8 cellular contexts compared by ENCODE assay signal in genomic region chr20:34874094-34874654, GRCh38. TPM values are rescaled to one million over a fixed set of nuclear protein-coding genes. Genes with fewer than 3 reads are reported as not detected.
DNase-seq lines count a peak whose midpoint lies in the region; ATAC-seq, FAIRE-seq and TF ChIP-seq lines count a peak whose summit lies in the region.

No MANE protein-coding gene starts in this region.

- no peak overlapping the region for H3K4me3 ChIP-seq in GM12875 (ENCODE audit: low read depth, low read length)
- H3K4me3 ChIP-seq in K562 = no peak overlapping the region

- POLR2A ChIA-PET in K562 (lab: Yijun Ruan, JAX) = interaction anchor here (0.6 to 1.0 kb wide), 5 partner anchors 12 to 412 kb away, joined by 3 to 4 read pairs (median 3); no protein-coding TSS in a partner anchor

- ATAC-seq in K562 (peak; percentile 57), GM19452 (IDR thresholded peaks at IDR 0.05; ENCODE audit: unreplicated experiment) (no peak), GM18498 (IDR thresholded peaks at IDR 0.05; ENCODE audit: unreplicated experiment) (no peak)

- no TSS peak for BruUV-seq in K562 (replicated peaks; lab: Mats Ljungman, UMichigan)

- H3K9me3 ChIP-seq in K562 (replicated peaks; ENCODE audit: control insufficient read depth, insufficient read depth, low read depth, low read length) = no peaks in the 10 kb centered on the region

- TF ChIP-seq EP300 in K562 (IDR thresholded peaks at IDR 0.05; ENCODE audit: low read length) = no peak

- in situ Hi-C loops in K562 (cut with MboI) = loop anchor here (5.0 kb wide), 1 partner anchor 83 kb away; the partner anchor contains the start of genes GSS and MYH7B

- peak; percentile 79 for TF ChIP-seq CTCF in GM12875 (IDR thresholded peaks at IDR 0.05; ENCODE audit: borderline replicate concordance, insufficient read depth, low read depth, low read length)
- peak; percentile 88 to 95 (median 92) for TF ChIP-seq CTCF in K562 (IDR thresholded peaks at IDR 0.05 in 2 of 3, conservative IDR thresholded peaks at IDR 0.05 in 1 of 3; ENCODE audit: insufficient read depth in 2 of 3, low read depth in 1 of 3, low read length in 3 of 3)

- peak overlapping the region; percentile 5 for H2AFZ ChIP-seq in K562 (ENCODE audit: low read depth, low read length)

- H3K36me3 ChIP-seq in K562 (ENCODE audit: control insufficient read depth, insufficient read depth, low read length) = peaks cover 7% of the 10 kb centered on the region; the same call in 2 of the 3 replicates

- H3K79me2 ChIP-seq in K562 (ENCODE audit: control insufficient read depth, insufficient read depth, low read length) = peaks cover 39% of the 10 kb centered on the region

- TF ChIP-seq POLR2A in K562 (conservative IDR thresholded peaks at IDR 0.05) = no peak

- TF ChIP-seq RAD21 in K562 (CRISPR knock-in tag; conservative IDR thresholded peaks at IDR 0.05 in 1 of 2, IDR thresholded peaks at IDR 0.05 in 1 of 2) = peak; percentile 91 to 97

- H4K20me1 ChIP-seq in K562 (replicated peaks; ENCODE audit: control insufficient read depth, insufficient read depth, low read length) = no peaks in the 10 kb centered on the region

- CTCF ChIA-PET in K562 (lab: Yijun Ruan, JAX; ENCODE audit: low intra/inter-chr PET ratio) = interaction anchor here (0.8 to 1.3 kb wide), 5 partner anchors 81 to 433 kb away, joined by 3 to 5 read pairs (median 4); partner anchors contain the start of genes GSS and MYH7B

- no peaks in the 10 kb centered on the region; a peak in 1 of 5 replicates for H3K27me3 ChIP-seq in K562 (ENCODE audit: control insufficient read depth in 2 of 2, insufficient read depth in 2 of 2, low read length in 2 of 2)

- H3K27ac ChIP-seq in K562 (ENCODE audit: extremely low read depth, low read depth, low read length) = peak overlapping the region; percentile 34; the same call in 1 of the 3 replicates

- FAIRE-seq in K562 (lab: Jason Lieb, UNC) = peak; percentile 95

- H3K4me1 ChIP-seq in K562 (replicated peaks in 1 of 2; ENCODE audit: control insufficient read depth in 2 of 2, insufficient read depth in 2 of 2, low read length in 2 of 2) = peaks cover 38 to 43% of the 10 kb centered on the region in 2 experiments; a peak in 4 of 5 replicates

- 0% methylated on average over 2 of the region's 2 CpGs for WGBS in K562 (ENCODE audit: insufficient coverage, low coverage, missing lambda C conversion rate)

- no peaks in the 10 kb centered on the region for H3K9me1 ChIP-seq in K562 (ENCODE audit: control insufficient read depth, insufficient read depth, low read length)

- peak overlapping the region in 1 of 2 experiments; percentile 65; a peak in 1 of 4 replicates for H3K9ac ChIP-seq in K562 (ENCODE audit: insufficient read depth in 1 of 2, low read depth in 2 of 2, low read length in 2 of 2)

- H3K4me2 ChIP-seq in K562 (ENCODE audit: insufficient read depth, low read length) = no peak overlapping the region

- peak; percentile 31 to 34 for DNase-seq in NCI-H187 (lab: John Stamatoyannopoulos, UW)
- peak; percentile 24 for DNase-seq in T follicular helper cell (ENCODE audit: low read depth)
- peak; percentile 53 to 88 (median 68) for DNase-seq in K562 (ENCODE audit: extremely low read depth in 1 of 4, low spot score in 3 of 4)
- peak in 43 of 51 donors; percentile 8 to 83 (median 51) for DNase-seq in hypothalamus (lab: John Stamatoyannopoulos, UW)
- peak; percentile 75 for DNase-seq in retina

- intact Hi-C loops in K562 (cut with micrococcal nuclease) = loop anchor here (1.0 to 10.0 kb wide), 5 partner anchors 81 to 391 kb away; partner anchors contain the start of genes EDEM2, GSS, MYH7B and TRPC4AP

TF ChIP-seq in K562, 482 proteins besides CTCF, POLR2A, EP300 and RAD21 (continues in another document):
- TF ChIP-seq RBM22 (IDR thresholded peaks at IDR 0.05; ENCODE audit: low read depth, low read length, poor library complexity, severe bottlenecking) = no peak
- no peak for TF ChIP-seq SRSF9 (IDR thresholded peaks at IDR 0.05; ENCODE audit: borderline replicate concordance, low read depth, low read length)
- no peak for TF ChIP-seq ZNF764 (CRISPR knock-in tag; IDR thresholded peaks at IDR 0.05; ENCODE audit: low read depth)
- 0 out of 2 replicates have a peak, but pooled peaks have one; percentile 8 for TF ChIP-seq TEAD2 (tag; IDR thresholded peaks at IDR 0.05)
- TF ChIP-seq THRB (CRISPR knock-in tag; conservative IDR thresholded peaks at IDR 0.05) = no peak
- peak; percentile 58; the same call in 1 of the 2 replicates for TF ChIP-seq RB1 (IDR thresholded peaks at IDR 0.05; ENCODE audit: low read depth)
- TF ChIP-seq MEF2D (tag; conservative IDR thresholded peaks at IDR 0.05; ENCODE audit: low read depth) = no peak
- no peak for TF ChIP-seq JUND (IDR thresholded peaks at IDR 0.05; ENCODE audit: borderline replicate concordance, low read depth, low read length)
- TF ChIP-seq JUND (tag; IDR thresholded peaks at IDR 0.05; ENCODE audit: borderline replicate concordance, low read depth, low read length) = 0 out of 3 replicates have a peak, but pooled peaks have one; percentile 10
- no peak for TF ChIP-seq ZNF431 (CRISPR knock-in tag; IDR thresholded peaks at IDR 0.05)
- peak in 1 of 2 experiments; percentile 25; a peak in 1 of 4 replicates for TF ChIP-seq ARNT (IDR thresholded peaks at IDR 0.05)

RNA-seq across cellular contexts. Expression of gene GGT7, which starts 1.5 kb away (rescaled TPM):
- total RNA-seq in K562 (2011; cell fraction: chromatin; rRNA removed; ENCODE audit: low replicate concordance) = 30.9 and 86.1 TPM in 2 replicates
- total RNA-seq in K562 (2011; cell fraction: nucleolus; rRNA removed) = 84.9 and 89.9 TPM in 2 replicates
- total RNA-seq in K562 (2011; cell fraction: nucleoplasm; rRNA removed) = 45.7 and 51.5 TPM in 2 replicates
- total RNA-seq in K562 (2014; rRNA removed) (5.9 and 8.7 TPM in 2 replicates), K562 (2014; rRNA removed; fragmentation: Illumina TruSeq; extraction: Trizol) (1.9 and 2.9 TPM in 2 replicates), K562 (2015; rRNA removed; fragmentation: Illumina TruSeq; extraction: Trizol) (3.1 and 3.3 TPM in 2 replicates), K562 (2021) (16.4 and 18.3 TPM in 2 replicates)
- polyA plus RNA-seq in K562 (2011; rRNA removed) (11.4 and 22.1 TPM in 2 replicates), K562 (2014; fragmentation: Illumina TruSeq; extraction: Trizol) (8.4 and 9.8 TPM in 2 replicates), K562 (2014; fragmentation: Nextera tagmentation; extraction: Ambion mirVana) (under 1 TPM; 0.04 to 0.07 TPM), K562 (2014; rRNA removed) (17.3 and 21.6 TPM in 2 replicates)
- polyA plus RNA-seq in K562 (2011; cell fraction: cytosol; rRNA removed) = 14.2 and 19.5 TPM in 2 replicates
- 77.0 and 120 TPM in 2 replicates for polyA plus RNA-seq in K562 (2011; cell fraction: nucleus; rRNA removed)
- 13.0 and 26.9 TPM in 2 replicates for polyA plus RNA-seq in K562 (2012)
- 3.9 and 5.2 TPM in 2 replicates for polyA minus RNA-seq in K562 (2011; rRNA and poly(A)+ RNA removed)
- 8.5 and 14.2 TPM in 2 replicates for polyA minus RNA-seq in K562 (2011; cell fraction: cytosol; rRNA and poly(A)+ RNA removed)
- polyA minus RNA-seq in K562 (2011; cell fraction: nucleus; rRNA and poly(A)+ RNA removed) = 35.8 and 38.2 TPM in 2 replicates

RNA-seq across cellular contexts. Expression of gene ACSS2, which starts 2.2 kb away (rescaled TPM):
- 516 and 596 TPM in 2 replicates for total RNA-seq in K562 (2011; cell fraction: chromatin; rRNA removed; ENCODE audit: low replicate concordance)
- 361 and 396 TPM in 2 replicates for total RNA-seq in K562 (2011; cell fraction: nucleolus; rRNA removed)
- total RNA-seq in K562 (2011; cell fraction: nucleoplasm; rRNA removed) = 372 and 398 TPM in 2 replicates
- total RNA-seq in K562 (2014; rRNA removed) (94.3 and 97.9 TPM in 2 replicates), K562 (2014; rRNA removed; fragmentation: Illumina TruSeq; extraction: Trizol) (49.5 and 52.9 TPM in 2 replicates), K562 (2015; rRNA removed; fragmentation: Illumina TruSeq; extraction: Trizol) (43.7 and 48.6 TPM in 2 replicates), K562 (2021) (64.0 and 66.2 TPM in 2 replicates)
- polyA plus RNA-seq in K562 (2011; rRNA removed) (246 and 419 TPM in 2 replicates), K562 (2014; fragmentation: Illumina TruSeq; extraction: Trizol) (64.0 and 77.6 TPM in 2 replicates), K562 (2014; fragmentation: Nextera tagmentation; extraction: Ambion mirVana) (10 to 100 TPM; 21.9 to 26.5 TPM), K562 (2014; rRNA removed) (78.4 and 81.5 TPM in 2 replicates)
- polyA plus RNA-seq in K562 (2011; cell fraction: cytosol; rRNA removed) = 192 and 432 TPM in 2 replicates
- 526 and 978 TPM in 2 replicates for polyA plus RNA-seq in K562 (2011; cell fraction: nucleus; rRNA removed)
- polyA plus RNA-seq in K562 (2012) = 73.5 and 75.8 TPM in 2 replicates
- 306 and 390 TPM in 2 replicates for polyA minus RNA-seq in K562 (2011; rRNA and poly(A)+ RNA removed)
- polyA minus RNA-seq in K562 (2011; cell fraction: cytosol; rRNA and poly(A)+ RNA removed) = 144 and 252 TPM in 2 replicates
- 250 and 495 TPM in 2 replicates for polyA minus RNA-seq in K562 (2011; cell fraction: nucleus; rRNA and poly(A)+ RNA removed)

RNA-seq across cellular contexts. Expression of gene NCOA6, which starts 48.7 kb away (rescaled TPM):
- total RNA-seq in K562 (2011; cell fraction: chromatin; rRNA removed; ENCODE audit: low replicate concordance) = 25.4 and 45.0 TPM in 2 replicates
- 13.2 and 16.3 TPM in 2 replicates for total RNA-seq in K562 (2011; cell fraction: nucleolus; rRNA removed)
- total RNA-seq in K562 (2011; cell fraction: nucleoplasm; rRNA removed) = 23.8 and 31.5 TPM in 2 replicates
- 5.2 and 8.1 TPM in 2 replicates for total RNA-seq in K562 (2014; rRNA removed)
- total RNA-seq in K562 (2014; rRNA removed; fragmentation: Illumina TruSeq; extraction: Trizol) = 6.7 and 7.8 TPM in 2 replicates
- 6.1 and 8.4 TPM in 2 replicates for total RNA-seq in K562 (2015; rRNA removed; fragmentation: Illumina TruSeq; extraction: Trizol)
- total RNA-seq in K562 (2021) = 17.3 and 17.7 TPM in 2 replicates
- polyA plus RNA-seq in K562 (2011; rRNA removed) = 9.9 and 12.7 TPM in 2 replicates
- 13.6 and 16.0 TPM in 2 replicates for polyA plus RNA-seq in K562 (2011; cell fraction: cytosol; rRNA removed)
- polyA plus RNA-seq in K562 (2011; cell fraction: nucleus; rRNA removed) = 10.0 and 12.5 TPM in 2 replicates
- polyA plus RNA-seq in K562 (2012) = 16.1 and 16.6 TPM in 2 replicates
- 18.6 and 25.0 TPM in 2 replicates for polyA plus RNA-seq in K562 (2014; fragmentation: Illumina TruSeq; extraction: Trizol)
- polyA plus RNA-seq in K562 (2014; fragmentation: Nextera tagmentation; extraction: Ambion mirVana) = 1 to 10 TPM; 8.2 to 9.5 TPM
- polyA plus RNA-seq in K562 (2014; rRNA removed) = 12.2 TPM in 2 replicates
- 18.4 and 18.5 TPM in 2 replicates for polyA minus RNA-seq in K562 (2011; rRNA and poly(A)+ RNA removed)
- 16.5 and 18.4 TPM in 2 replicates for polyA minus RNA-seq in K562 (2011; cell fraction: cytosol; rRNA and poly(A)+ RNA removed)
- polyA minus RNA-seq in K562 (2011; cell fraction: nucleus; rRNA and poly(A)+ RNA removed) = 8.5 and 11.3 TPM in 2 replicates

Comparison
In these comparisons a context has a peak if more than half of its experiments do, and no peak if none do; other contexts are left out.
1. DNase-seq: peak in every context shown above with its lines; median percentile 75 in retina; 68 in K562; 51 in hypothalamus; 32 in NCI-H187; 24 in T follicular helper cell.